1 cellular context compared by ENCODE assay signal in genomic region chr12:57276233-57276632, GRCh38. TPM values are rescaled to one million over a fixed set of nuclear protein-coding genes. Genes with fewer than 3 reads are reported as not detected.
"Had no signal": no experiment of that assay in that cellular context is flagged by ENCODE, and none has a peak within 500 bp of the region (broad histone marks: within the 10 kb centered on the region; RNA-seq: fewer than 3 reads in every experiment).

No MANE protein-coding gene starts in this region.

RNA-seq across cellular contexts. Expression of gene STAC3, which starts 25.2 kb away (rescaled TPM):
- total RNA-seq: ascending aorta had no signal

RNA-seq across cellular contexts. Expression of gene NXPH4, which starts 59.6 kb away (rescaled TPM):
- total RNA-seq: ascending aorta had no signal
